Comparison of ENCODE assay signal across 8 cellular contexts in the genomic region with DNA sequence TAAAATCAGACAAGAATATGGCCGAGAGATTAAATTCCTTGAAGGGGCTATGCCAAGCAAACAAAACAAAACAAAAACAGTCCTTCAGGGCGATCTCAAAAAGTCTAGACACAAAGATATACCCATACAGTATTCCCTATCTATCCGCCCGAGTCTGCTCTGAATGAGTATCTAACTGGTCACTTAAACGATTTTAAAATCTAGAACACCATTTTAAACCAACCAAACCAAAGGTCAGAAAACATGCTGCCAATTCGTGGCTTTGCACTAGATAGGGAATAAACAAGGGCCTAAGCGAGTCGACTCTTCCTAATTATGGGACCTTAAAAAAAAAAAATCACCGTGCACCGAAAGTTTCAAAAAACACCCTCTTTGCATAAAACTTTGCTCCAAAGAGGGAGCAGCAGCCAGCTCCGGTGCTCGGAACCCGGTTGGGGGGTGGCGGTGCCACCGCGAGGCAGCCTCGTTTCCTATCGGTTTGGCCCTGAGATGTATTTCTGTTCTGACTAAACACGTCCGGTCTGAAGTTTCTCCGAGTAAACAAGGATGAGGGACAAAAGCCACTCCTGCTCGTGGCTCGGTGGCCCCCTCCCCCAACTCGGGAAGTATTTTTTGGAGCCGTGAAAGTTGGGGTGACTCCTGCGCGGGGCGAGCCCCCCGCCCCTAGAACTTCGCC. TPM values are rescaled to one million over a fixed set of nuclear protein-coding genes. Genes with fewer than 3 reads are reported as not detected.
DNase-seq lines count a peak whose midpoint lies in the region; TF ChIP-seq lines count a peak whose summit lies in the region.

No MANE protein-coding gene starts in this region.

- no peak for TF ChIP-seq CTCF in NB4 (IDR thresholded peaks at IDR 0.05; ENCODE audit: low read depth, low read length)

- no peaks in the 10 kb centered on the region for H3K27me3 ChIP-seq in effector memory CD4-positive, alpha-beta T cell (replicated peaks; ENCODE audit: control insufficient read depth, insufficient read depth, low read length, poor library complexity, severe bottlenecking)

- peak overlapping the region; percentile 92 for H3K27ac ChIP-seq in effector memory CD4-positive, alpha-beta T cell (ENCODE audit: insufficient read depth, low read length, poor library complexity, severe bottlenecking)

- no peaks in the 10 kb centered on the region for H3K9me3 ChIP-seq in effector memory CD4-positive, alpha-beta T cell (ENCODE audit: control insufficient read depth, low read length)

- H3K4me3 ChIP-seq in NB4 (ENCODE audit: low read depth, low read length), result peak overlapping the region; percentile 82
- H3K4me3 ChIP-seq in effector memory CD4-positive, alpha-beta T cell (ENCODE audit: insufficient read depth, low read depth, low read length, poor library complexity, severe bottlenecking), result peak overlapping the region; percentile 61

- DNase-seq in GM04503 (ENCODE audit: low read depth) (peak; percentile 29), H4 (ENCODE audit: low spot score) (peak; percentile 34), NB4 (ENCODE audit: low read depth) (peak; percentile 73), midbrain (lab: John Stamatoyannopoulos, UW) (peak; percentile 72), epidermal melanocyte (ENCODE audit: insufficient read length, low spot score) (no peak)
- DNase-seq in activated CD8-positive, alpha-beta memory T cell treated with anti-CD3 and anti-CD28 coated beads for 1 hour (ENCODE audit: extremely low read depth in 1 of 2, low read depth in 1 of 2), result peak; percentile 19 to 48
- peak; percentile 49 to 58 (median 50) for DNase-seq in effector memory CD4-positive, alpha-beta T cell
- peak; percentile 40 for DNase-seq in stimulated activated CD8-positive, alpha-beta memory T cell treated with anti-CD3 and anti-CD28 coated beads, Interleukin-15, amount 100 ng/mL, for 24 hours (ENCODE audit: low read depth)

- H3K4me1 ChIP-seq in effector memory CD4-positive, alpha-beta T cell (ENCODE audit: control insufficient read depth, insufficient read depth, low read length, poor library complexity, severe bottlenecking), result peaks cover 26% of the 10 kb centered on the region

- TF ChIP-seq POLR2A in NB4 (IDR thresholded peaks at IDR 0.05; ENCODE audit: extremely low read depth, insufficient read length), result peak; percentile 13

- H3K36me3 ChIP-seq in effector memory CD4-positive, alpha-beta T cell (ENCODE audit: control insufficient read depth, insufficient read depth, low read length), result peaks cover 17% of the 10 kb centered on the region

RNA-seq across cellular contexts. Expression of a gene that starts 1.8 kb away (rescaled TPM):
- 764 and 846 TPM in 2 replicates for total RNA-seq in H4 (2014; rRNA removed; shearing (Covaris generic))

RNA-seq across cellular contexts. Expression of a gene that starts 41.7 kb away (rescaled TPM):
- not detected in 2 replicates for total RNA-seq in H4 (2014; rRNA removed; shearing (Covaris generic))
